In genomic region chr13:26425439-26426358, GRCh38 we compare ENCODE assay signal across 9 cellular contexts.
DNase-seq lines count a peak whose midpoint lies in the region; ATAC-seq and TF ChIP-seq lines count a peak whose summit lies in the region.
"Had no signal": no experiment of that assay in that cellular context is flagged by ENCODE, and none has a peak within 500 bp of the region (broad histone marks: within the 10 kb centered on the region; RNA-seq: fewer than 3 reads in every experiment).

No MANE protein-coding gene starts in this region.

- H3K36me3 ChIP-seq in prostate gland = no peaks in the 10 kb centered on the region

- TF ChIP-seq CTCF in prostate gland (IDR thresholded peaks at IDR 0.05) = no peak

- no peaks in the 10 kb centered on the region for H3K4me1 ChIP-seq in prostate gland (replicated peaks)

- intact Hi-C loops in prostate gland (cut with DNase I) = loop anchor here (10.0 kb wide), 1 partner anchor 171 kb away; the partner anchor contains the start of gene CDK8

- 19% methylated on average over 9 of the region's 9 CpGs for WGBS in prostate gland

- peak overlapping the region; percentile 36 to 41 for H3K27ac ChIP-seq in prostate gland

- H3K9me3 ChIP-seq in prostate gland = no peaks in the 10 kb centered on the region

- in situ Hi-C loops in G401 (cut with HindIII; ENCODE audit: low sequenced_read_pairs) = no loop called here

- TF ChIP-seq POLR2A in prostate gland (IDR thresholded peaks at IDR 0.05) = no peak

- H3K4me3 ChIP-seq in prostate gland = no peak overlapping the region

- ATAC-seq in GM18909 (IDR thresholded peaks at IDR 0.05; ENCODE audit: poor library complexity, unreplicated experiment) = no peak
- ATAC-seq in GM18520 (IDR thresholded peaks at IDR 0.05; ENCODE audit: unreplicated experiment) = no peak
- no peak for ATAC-seq in HG03378 (IDR thresholded peaks at IDR 0.05; ENCODE audit: unreplicated experiment)
- ATAC-seq: activated T-cell treated with anti-CD3 and anti-CD28 coated beads, Interleukin-2, amount 50 U/mL, for 4 hours had no signal

- DNase-seq in G401 (ENCODE audit: low spot score) (peak; percentile 79), NCI-H774 (lab: John Stamatoyannopoulos, UW) (peak; percentile 19), globus pallidus (ENCODE audit: low spot score) (peak; percentile 17), prostate gland (ENCODE audit: low spot score) (no peak), GM19238 (ENCODE audit: insufficient read length, low spot score) (no peak)
- DNase-seq: activated T-cell treated with anti-CD3 and anti-CD28 coated beads, Interleukin-2, amount 50 U/mL, for 4 hours had no signal

- H3K27me3 ChIP-seq in prostate gland (replicated peaks; ENCODE audit: insufficient read depth) = no peaks in the 10 kb centered on the region

Comparison
In these comparisons a context has a peak if more than half of its experiments do, and no peak if none do; other contexts are left out.
1. DNase-seq: peak in G401 (single experiment), NCI-H774 (single experiment) and globus pallidus (single experiment); none in prostate gland (single experiment) and GM19238 (single experiment).